Comparison of ENCODE assay signal across 8 cellular contexts in the genomic region with DNA sequence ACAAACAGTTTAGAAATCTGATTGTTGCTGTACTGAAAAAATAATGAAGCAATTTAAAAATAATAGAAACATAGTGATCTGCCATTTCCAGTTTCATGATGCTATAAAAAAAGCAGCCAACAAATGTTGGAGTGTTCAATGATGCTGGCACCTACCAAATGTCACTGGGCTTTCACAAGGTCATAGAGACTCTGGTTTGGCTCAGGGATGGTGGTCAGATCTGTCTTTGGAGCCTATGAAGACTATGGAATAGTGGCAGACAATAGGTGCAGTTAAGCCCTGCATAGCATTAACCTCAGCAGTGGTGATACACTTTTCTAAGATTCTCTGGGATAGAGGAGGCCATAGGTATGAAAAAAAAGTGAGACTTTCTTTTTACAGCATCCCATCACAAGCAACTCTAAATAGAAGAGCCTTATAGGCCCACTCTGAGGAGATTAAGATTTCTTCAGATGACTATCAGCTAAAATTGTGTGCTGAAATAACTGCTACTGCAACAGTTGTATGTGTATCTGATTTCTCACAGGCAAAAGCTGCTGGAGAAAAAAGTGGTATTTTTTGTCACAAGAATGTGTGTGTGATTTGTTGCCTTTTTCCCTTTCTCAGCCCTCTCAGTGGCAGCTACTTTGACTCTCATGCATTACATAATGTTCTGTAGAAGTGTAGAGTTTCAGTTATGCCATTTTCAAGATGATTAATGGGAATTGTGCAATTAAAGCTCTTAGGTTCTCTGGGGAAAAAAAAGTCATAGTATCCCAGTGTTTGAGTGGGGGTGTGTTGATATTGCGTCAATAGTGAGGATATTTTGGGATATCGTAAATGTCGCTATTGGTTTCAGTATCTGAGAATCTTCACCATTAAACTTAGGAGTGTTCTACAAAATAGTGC.
DNase-seq lines count a peak whose midpoint lies in the region; ATAC-seq and TF ChIP-seq lines count a peak whose summit lies in the region.

No MANE protein-coding gene starts in this region.

- CTCF ChIA-PET in activated CD4-positive, alpha-beta T cell treated with anti-CD3 and anti-CD28 coated beads for 36 hours (lab: Charles Lee) = interaction anchor here (1.3 to 1.9 kb wide), 3 partner anchors 12 to 25 kb away, joined by 3 to 11 read pairs (median 5); no protein-coding TSS in a partner anchor

- peaks cover 18 to 63% (median 33%) of the 10 kb centered on the region in 4 donors for H3K4me1 ChIP-seq in transverse colon

- no peaks in the 10 kb centered on the region for H3K27me3 ChIP-seq in transverse colon

- H3K27ac ChIP-seq in transverse colon = peak overlapping the region; percentile 57 to 78 (median 70)

- in situ Hi-C loops in transverse colon (cut with MboI; ENCODE audit: low pct_ligation_motif_present in 1 of 4, low pct_unique_long_range_greater_than_20kb in 1 of 4, low sequenced_read_pairs in 3 of 4) = no loop called here

- peaks cover 74% of the 10 kb centered on the region for H3K4me1 Mint-ChIP-seq in activated CD4-positive, alpha-beta T cell treated with anti-CD3 and anti-CD28 coated beads for 36 hours
- H3K4me1 Mint-ChIP-seq in activated T-helper 17 cell treated with anti-CD3 and anti-CD28 coated beads, Interleukin-2, amount 50 U/mL, for 72 hours = peaks cover 45% of the 10 kb centered on the region
- H3K4me1 Mint-ChIP-seq in immature natural killer cell = peaks cover 77 to 98% of the 10 kb centered on the region in 2 donors

- intact Hi-C loops in activated CD4-positive, alpha-beta T cell treated with anti-CD3 and anti-CD28 coated beads for 36 hours (cut with DNase I, micrococcal nuclease) = no loop called here
- intact Hi-C loops in transverse colon (cut with DNase I; ENCODE audit: low total_unique reads) = no loop called here

- DNase-seq in activated CD4-positive, alpha-beta T cell treated with anti-CD3 and anti-CD28 coated beads for 36 hours = no peak
- DNase-seq in activated CD4-positive, alpha-beta T cell treated with anti-CD3 and anti-CD28 coated beads, Interleukin-2, amount 50 U/mL, for 1 hour = no peak
- DNase-seq in immature natural killer cell = no peak
- no peak for DNase-seq in transverse colon
- no peak for DNase-seq in COR-L47 (lab: John Stamatoyannopoulos, UW)

- no peak for TF ChIP-seq CTCF in transverse colon (IDR thresholded peaks at IDR 0.05)

- TF ChIP-seq EP300 in transverse colon (IDR thresholded peaks at IDR 0.05; ENCODE audit: low read depth) = no peak

- no peaks in the 10 kb centered on the region for H3K36me3 ChIP-seq in transverse colon

- no peak overlapping the region for H3K4me3 Mint-ChIP-seq in activated CD4-positive, alpha-beta T cell treated with anti-CD3 and anti-CD28 coated beads for 36 hours
- H3K4me3 Mint-ChIP-seq in activated T-helper 17 cell treated with anti-CD3 and anti-CD28 coated beads, Interleukin-2, amount 50 U/mL, for 72 hours = no peak overlapping the region
- H3K4me3 Mint-ChIP-seq in immature natural killer cell = peak overlapping the region in 1 of 5 donors; percentile 0

- 81 to 88% methylated on average over 3 of the region's 3 CpGs for WGBS in transverse colon (ENCODE audit: low coverage in 1 of 2), 2 donors

- no peaks in the 10 kb centered on the region for H3K27me3 Mint-ChIP-seq in activated CD4-positive, alpha-beta T cell treated with anti-CD3 and anti-CD28 coated beads for 36 hours
- no peaks in the 10 kb centered on the region for H3K27me3 Mint-ChIP-seq in activated T-helper 17 cell treated with anti-CD3 and anti-CD28 coated beads, Interleukin-2, amount 50 U/mL, for 72 hours
- H3K27me3 Mint-ChIP-seq in immature natural killer cell (ENCODE audit: low read depth in 3 of 3) = peaks cover 0 to 2% (median 0%) of the 10 kb centered on the region in 3 donors

- no peak for TF ChIP-seq POLR2A in transverse colon (IDR thresholded peaks at IDR 0.05)

- H3K36me3 Mint-ChIP-seq in activated CD4-positive, alpha-beta T cell treated with anti-CD3 and anti-CD28 coated beads for 36 hours (ENCODE audit: low read depth) = peaks cover 18% of the 10 kb centered on the region
- H3K36me3 Mint-ChIP-seq in activated T-helper 17 cell treated with anti-CD3 and anti-CD28 coated beads, Interleukin-2, amount 50 U/mL, for 72 hours (ENCODE audit: low read depth) = peaks cover 57% of the 10 kb centered on the region
- H3K36me3 Mint-ChIP-seq in immature natural killer cell = peaks cover 0 to 4% (median 0%) of the 10 kb centered on the region in 3 donors

- H3K9me3 Mint-ChIP-seq in activated CD4-positive, alpha-beta T cell treated with anti-CD3 and anti-CD28 coated beads for 36 hours (ENCODE audit: low read depth) = no peaks in the 10 kb centered on the region
- no peaks in the 10 kb centered on the region for H3K9me3 Mint-ChIP-seq in activated T-helper 17 cell treated with anti-CD3 and anti-CD28 coated beads, Interleukin-2, amount 50 U/mL, for 72 hours
- H3K9me3 Mint-ChIP-seq in immature natural killer cell = no peaks in the 10 kb centered on the region

- H3K4me3 ChIP-seq in transverse colon = no peak overlapping the region

- POLR2A ChIA-PET in activated CD4-positive, alpha-beta T cell treated with anti-CD3 and anti-CD28 coated beads for 36 hours (lab: Charles Lee) = no interaction called here

- H3K9me3 ChIP-seq in transverse colon = no peaks in the 10 kb centered on the region

- ATAC-seq in activated CD4-positive, alpha-beta T cell treated with anti-CD3 and anti-CD28 coated beads for 36 hours = no peak
- no peak for ATAC-seq in activated T-helper 17 cell treated with anti-CD3 and anti-CD28 coated beads, Interleukin-2, amount 50 U/mL, for 72 hours (replicated peaks)
- ATAC-seq in HG02885 (IDR thresholded peaks at IDR 0.05; ENCODE audit: poor library complexity, unreplicated experiment) (no peak), GM21723 (IDR thresholded peaks at IDR 0.05; ENCODE audit: unreplicated experiment) (no peak)

- peak overlapping the region; percentile 1 for H3K27ac Mint-ChIP-seq in activated CD4-positive, alpha-beta T cell treated with anti-CD3 and anti-CD28 coated beads for 36 hours
- peak overlapping the region; percentile 65 for H3K27ac Mint-ChIP-seq in activated T-helper 17 cell treated with anti-CD3 and anti-CD28 coated beads, Interleukin-2, amount 50 U/mL, for 72 hours
- H3K27ac Mint-ChIP-seq in immature natural killer cell = peak overlapping the region; percentile 14 to 86 (median 76)

Comparison
In these comparisons a context has a peak if more than half of its experiments do, and no peak if none do; other contexts are left out.
1. H3K27ac Mint-ChIP-seq: peak in every context shown above with its lines; median percentile 76 in immature natural killer cell; 65 in activated T-helper 17 cell treated with anti-CD3 and anti-CD28 coated beads, Interleukin-2, amount 50 U/mL, for 72 hours; 1 in activated CD4-positive, alpha-beta T cell treated with anti-CD3 and anti-CD28 coated beads for 36 hours.